In genomic region chr14:92106095-92106937, GRCh38 we compare ENCODE assay signal across 8 cellular contexts. TPM values are rescaled to one million over a fixed set of nuclear protein-coding genes. Genes with fewer than 3 reads are reported as not detected.
A peak's percentile ranks its signal among the peaks of the same experiment; 100 is the strongest.
DNase-seq lines count a peak whose midpoint lies in the region; ATAC-seq and TF ChIP-seq lines count a peak whose summit lies in the region.

ATXN3 (minus strand) TSS chr14:92106582; CDS start chr14:92106552, 30 bp downstream.

- peak within 1 kb of the TSS; percentile 96 for H3K27ac Mint-ChIP-seq in activated T-helper 2 cell treated with anti-CD3 and anti-CD28 coated beads, Interferon-gamma antibody, Interleukin-2, Interleukin-4, amounts not matched to agents 10 μg/mL and 5 μg/mL and 100 μg/mL, durations not matched to agents 14 hours and 24 hours and 36 hours
- peak within 1 kb of the TSS; percentile 78 to 84 for H3K27ac Mint-ChIP-seq in natural killer cell treated with Interleukin-12 subunit alpha and Interleukin-12 subunit beta and Interleukin-15 and Interleukin-18, amount 100 ng/mL, for 72 hours

- peak; percentile 88 for TF ChIP-seq CTCF in LNCaP clone FGC (IDR thresholded peaks at IDR 0.05; ENCODE audit: control insufficient read depth, extremely low read depth, insufficient read depth)
- TF ChIP-seq CTCF in RWPE1 (conservative IDR thresholded peaks at IDR 0.05; ENCODE audit: low read depth), result peak; percentile 91
- peak; percentile 79 for TF ChIP-seq CTCF in fibroblast of pulmonary artery (IDR thresholded peaks at IDR 0.05; ENCODE audit: low read length, missing control alignments)

- POLR2A ChIA-PET in RWPE1 (lab: Yijun Ruan, JAX; ENCODE audit: low non-redundant PET), result no interaction called here

- ATAC-seq in natural killer cell treated with Interleukin-12 subunit alpha and Interleukin-12 subunit beta and Interleukin-15 and Interleukin-18, amount 100 ng/mL, for 72 hours, result peak; percentile 98
- peak; percentile 96 for ATAC-seq in stimulated activated naive CD8-positive, alpha-beta T cell treated with anti-CD3 and anti-CD28 coated beads, Interleukin-15, Interleukin-2, amounts not matched to agents 100 U/mL and 50 U/mL, for 24 hours

- no peaks in the 10 kb centered on the region for H3K27me3 Mint-ChIP-seq in activated T-helper 2 cell treated with anti-CD3 and anti-CD28 coated beads, Interferon-gamma antibody, Interleukin-2, Interleukin-4, amounts not matched to agents 10 μg/mL and 5 μg/mL and 100 μg/mL, durations not matched to agents 14 hours and 24 hours and 36 hours (ENCODE audit: low read depth)
- peaks cover 0 to 3% of the 10 kb centered on the region in 2 donors for H3K27me3 Mint-ChIP-seq in natural killer cell treated with Interleukin-12 subunit alpha and Interleukin-12 subunit beta and Interleukin-15 and Interleukin-18, amount 100 ng/mL, for 72 hours

- no peaks in the 10 kb centered on the region for H3K36me3 Mint-ChIP-seq in activated T-helper 2 cell treated with anti-CD3 and anti-CD28 coated beads, Interferon-gamma antibody, Interleukin-2, Interleukin-4, amounts not matched to agents 10 μg/mL and 5 μg/mL and 100 μg/mL, durations not matched to agents 14 hours and 24 hours and 36 hours (ENCODE audit: low read depth)
- no peaks in the 10 kb centered on the region for H3K36me3 Mint-ChIP-seq in natural killer cell treated with Interleukin-12 subunit alpha and Interleukin-12 subunit beta and Interleukin-15 and Interleukin-18, amount 100 ng/mL, for 72 hours

- H3K4me1 Mint-ChIP-seq in activated T-helper 2 cell treated with anti-CD3 and anti-CD28 coated beads, Interferon-gamma antibody, Interleukin-2, Interleukin-4, amounts not matched to agents 10 μg/mL and 5 μg/mL and 100 μg/mL, durations not matched to agents 14 hours and 24 hours and 36 hours (ENCODE audit: low read depth), result peaks cover 29% of the 10 kb centered on the region
- H3K4me1 Mint-ChIP-seq in natural killer cell treated with Interleukin-12 subunit alpha and Interleukin-12 subunit beta and Interleukin-15 and Interleukin-18, amount 100 ng/mL, for 72 hours (ENCODE audit: low read depth in 2 of 2), result peaks cover 11 to 17% of the 10 kb centered on the region in 2 donors

- intact Hi-C loops in activated T-helper 2 cell treated with anti-CD3 and anti-CD28 coated beads, Interferon-gamma antibody, Interleukin-2, Interleukin-4, amounts not matched to agents 10 μg/mL and 5 μg/mL and 100 μg/mL, durations not matched to agents 14 hours and 24 hours and 36 hours (cut with micrococcal nuclease), result loop anchor here (1.0 kb wide), 2 partner anchors 15 to 66 kb away; partner anchors contain the start of genes CPSF2, NDUFB1 and TRIP11

- no peaks in the 10 kb centered on the region for H3K9me3 Mint-ChIP-seq in activated T-helper 2 cell treated with anti-CD3 and anti-CD28 coated beads, Interferon-gamma antibody, Interleukin-2, Interleukin-4, amounts not matched to agents 10 μg/mL and 5 μg/mL and 100 μg/mL, durations not matched to agents 14 hours and 24 hours and 36 hours
- H3K9me3 Mint-ChIP-seq in natural killer cell treated with Interleukin-12 subunit alpha and Interleukin-12 subunit beta and Interleukin-15 and Interleukin-18, amount 100 ng/mL, for 72 hours, result no peaks in the 10 kb centered on the region

- peak within 1 kb of the TSS; percentile 91 for H3K27ac ChIP-seq in RWPE1

- DNase-seq in ELR (ENCODE audit: low read depth), result peak; percentile 100
- DNase-seq in GOT3 (lab: John Stamatoyannopoulos, UW), result peak; percentile 33
- DNase-seq in LNCaP clone FGC (ENCODE audit: low read depth), result peak; percentile 97
- DNase-seq in RWPE1 (ENCODE audit: low spot score), result peak; percentile 97
- DNase-seq in activated T-helper 2 cell treated with anti-CD3 and anti-CD28 coated beads, Interferon-gamma antibody, Interleukin-2, Interleukin-4, amounts not matched to agents 10 μg/mL and 5 μg/mL and 100 μg/mL, durations not matched to agents 14 hours and 24 hours and 36 hours (ENCODE audit: low spot score), result peak; percentile 94
- DNase-seq in fibroblast of pulmonary artery (ENCODE audit: low read depth), result peak; percentile 99
- DNase-seq in natural killer cell treated with Interleukin-12 subunit alpha and Interleukin-12 subunit beta and Interleukin-15 and Interleukin-18, amount 100 ng/mL, for 72 hours (ENCODE audit: low spot score), result peak; percentile 97
- peak; percentile 96 for DNase-seq in stimulated activated naive CD8-positive, alpha-beta T cell treated with anti-CD3 and anti-CD28 coated beads, Interleukin-15, Interleukin-2, amounts not matched to agents 100 U/mL and 50 U/mL, for 24 hours

- H3K4me3 ChIP-seq in LNCaP clone FGC (ENCODE audit: low read depth, low read length), result peak within 1 kb of the TSS; percentile 89
- H3K4me3 ChIP-seq in fibroblast of pulmonary artery (replicated peaks; ENCODE audit: low read depth, low read length), result peak within 1 kb of the TSS; percentile 61

- H3K4me3 Mint-ChIP-seq in activated T-helper 2 cell treated with anti-CD3 and anti-CD28 coated beads, Interferon-gamma antibody, Interleukin-2, Interleukin-4, amounts not matched to agents 10 μg/mL and 5 μg/mL and 100 μg/mL, durations not matched to agents 14 hours and 24 hours and 36 hours (ENCODE audit: low read depth), result peak within 1 kb of the TSS; percentile 99
- peak within 1 kb of the TSS; percentile 96 for H3K4me3 Mint-ChIP-seq in natural killer cell treated with Interleukin-12 subunit alpha and Interleukin-12 subunit beta and Interleukin-15 and Interleukin-18, amount 100 ng/mL, for 72 hours

- CTCF ChIA-PET in RWPE1 (lab: Yijun Ruan, JAX), result interaction anchor here (0.5 to 2.5 kb wide), 10 partner anchors 9 to 1832 kb away, joined by 3 to 18 read pairs (median 3); partner anchors contain the start of genes CPSF2 and NDUFB1

RNA-seq across cellular contexts. Expression of gene ATXN3, which starts in this region (rescaled TPM):
- total RNA-seq in activated T-helper 2 cell treated with anti-CD3 and anti-CD28 coated beads, Interferon-gamma antibody, Interleukin-2, Interleukin-4, amounts not matched to agents 10 μg/mL and 5 μg/mL and 100 μg/mL, durations not matched to agents 14 hours and 24 hours and 36 hours, result 31.1 and 35.9 TPM in 2 replicates
- 10 to 100 TPM; 22.3 to 27.2 TPM for total RNA-seq in natural killer cell treated with Interleukin-12 subunit alpha and Interleukin-12 subunit beta and Interleukin-15 and Interleukin-18, amount 100 ng/mL, for 72 hours

Comparison
In these comparisons a context has a peak if more than half of its experiments do, and no peak if none do; other contexts are left out.
1. Peak in every context shown above with its lines: DNase-seq, ATAC-seq, H3K4me3 ChIP-seq and H3K27ac ChIP-seq.
2. DNase-seq: peak in every context shown above with its lines; median percentile 100 in ELR; 99 in fibroblast of pulmonary artery; 97 in LNCaP clone FGC; 97 in RWPE1; 97 in natural killer cell treated with Interleukin-12 subunit alpha and Interleukin-12 subunit beta and Interleukin-15 and Interleukin-18, amount 100 ng/mL, for 72 hours; 96 in stimulated activated naive CD8-positive, alpha-beta T cell treated with anti-CD3 and anti-CD28 coated beads, Interleukin-15, Interleukin-2, amounts not matched to agents 100 U/mL and 50 U/mL, for 24 hours; 94 in activated T-helper 2 cell treated with anti-CD3 and anti-CD28 coated beads, Interferon-gamma antibody, Interleukin-2, Interleukin-4, amounts not matched to agents 10 μg/mL and 5 μg/mL and 100 μg/mL, durations not matched to agents 14 hours and 24 hours and 36 hours; 33 in GOT3.